Comparison of ENCODE assay signal across 1 cellular context in genomic region chr20:59940956-59941294, GRCh38.
TF ChIP-seq lines count a peak whose summit lies in the region.

No MANE protein-coding gene starts in this region.

TF ChIP-seq in GM23338, 12 proteins besides CTCF, POLR2A, EP300 and RAD21 (continued from another document):
- TF ChIP-seq ZNF114 (CRISPR knock-in tag; IDR thresholded peaks at IDR 0.05): no peak
- TF ChIP-seq ZNF462 (CRISPR knock-in tag; IDR thresholded peaks at IDR 0.05): no peak
- TF ChIP-seq ZNF331 (CRISPR knock-in tag; IDR thresholded peaks at IDR 0.05; ENCODE audit: low read depth): no peak
- no peak for TF ChIP-seq NANOG (IDR thresholded peaks at IDR 0.05; ENCODE audit: borderline replicate concordance)
- no peak for TF ChIP-seq JUNB (IDR thresholded peaks at IDR 0.05; ENCODE audit: unreplicated experiment)
